Comparison of ENCODE assay signal across 32 cellular contexts in genomic region chr2:96447726-96448125, GRCh38. TPM values are rescaled to one million over a fixed set of nuclear protein-coding genes. Genes with fewer than 3 reads are reported as not detected.
"Had no signal": no experiment of that assay in that cellular context is flagged by ENCODE, and none has a peak within 500 bp of the region (broad histone marks: within the 10 kb centered on the region; RNA-seq: fewer than 3 reads in every experiment).

No MANE protein-coding gene starts in this region.

- H3K27me3 Mint-ChIP-seq: activated CD4-positive, alpha-beta T cell treated with anti-CD3 and anti-CD28 coated beads for 36 hours; activated naive CD8-positive, alpha-beta T cell; activated T-helper 17 cell treated with anti-CD3 and anti-CD28 coated beads, Interleukin-2, amount 50 U/mL, for 72 hours; central memory CD8-positive, alpha-beta T cell had no signal

- H3K27ac ChIP-seq: brain microvascular endothelial cell, coronary artery, dorsolateral prefrontal cortex, esophagus muscularis mucosa, foreskin keratinocyte, gastrocnemius medialis, heart right ventricle, hepatocyte had no signal

- H3K9me3 ChIP-seq: esophagus muscularis mucosa, gastrocnemius medialis had no signal

- DNase-seq: activated CD4-positive, alpha-beta memory T cell treated with anti-CD3 and anti-CD28 coated beads for 36 hours; activated CD4-positive, alpha-beta T cell treated with anti-CD3 and anti-CD28 coated beads for 36 hours; activated CD4-positive, alpha-beta T cell treated with anti-CD3 and anti-CD28 coated beads, Interleukin-2, amount 10 ng/mL, durations not matched to agents 24 days and 14 days; activated CD4-positive, CD25-positive, alpha-beta regulatory T cell; activated CD4-positive, CD25-positive, alpha-beta regulatory T cell treated with anti-CD3 and anti-CD28 coated beads, Interleukin-2, amount 50 U/mL, for 72 hours; activated CD8-positive, alpha-beta T cell treated with anti-CD3 and anti-CD28 coated beads, Interleukin-2, amount 10 ng/mL, durations not matched to agents 7 days and 5 days; activated effector memory CD4-positive, alpha-beta T cell treated with Interleukin-2 at 50 U/mL for 16 hours; activated gamma-delta T cell treated with Interleukin-2 at 50 U/mL for 16 hours; activated naive CD4-positive, alpha-beta T cell treated with anti-CD3 and anti-CD28 coated beads, Interleukin-2, amount 50 U/mL, for 16 hours; activated naive CD4-positive, alpha-beta T cell treated with Interleukin-2 at 50 U/mL for 16 hours; activated T-cell treated with anti-CD3 and anti-CD28 coated beads, Interleukin-2, amount 50 U/mL, for 4 hours; amniotic stem cell; anterior cingulate cortex; brain microvascular endothelial cell; dorsolateral prefrontal cortex; effector CD4-positive, alpha-beta T cell; effector memory CD8-positive, alpha-beta T cell; erythroblast; foreskin keratinocyte; gastrocnemius medialis; heart right ventricle; T-helper 2 cell had no signal

- H3K4me2 ChIP-seq: hepatocyte had no signal

- H3K4me3 ChIP-seq: coronary artery, dorsolateral prefrontal cortex, esophagus muscularis mucosa, gastrocnemius medialis, heart right ventricle, hepatocyte had no signal

- H3K4me1 Mint-ChIP-seq: activated CD4-positive, alpha-beta T cell treated with anti-CD3 and anti-CD28 coated beads for 36 hours; activated CD4-positive, alpha-beta T cell treated with anti-CD3 and anti-CD28 coated beads, Interleukin-2, amount 10 ng/mL, durations not matched to agents 24 days and 14 days; activated T-helper 17 cell treated with anti-CD3 and anti-CD28 coated beads, Interleukin-2, amount 50 U/mL, for 72 hours; central memory CD8-positive, alpha-beta T cell had no signal

- H2AFZ ChIP-seq: hepatocyte had no signal

- H3K36me3 Mint-ChIP-seq: activated CD4-positive, alpha-beta memory T cell treated with anti-CD3 and anti-CD28 coated beads for 36 hours; activated naive CD8-positive, alpha-beta T cell had no signal

- H3K27ac Mint-ChIP-seq: activated CD4-positive, alpha-beta memory T cell treated with anti-CD3 and anti-CD28 coated beads for 36 hours; activated CD4-positive, alpha-beta T cell treated with anti-CD3 and anti-CD28 coated beads for 36 hours; activated CD4-positive, alpha-beta T cell treated with anti-CD3 and anti-CD28 coated beads, Interleukin-2, amount 10 ng/mL, durations not matched to agents 24 days and 14 days; activated CD8-positive, alpha-beta T cell treated with anti-CD3 and anti-CD28 coated beads, Interleukin-2, amount 10 ng/mL, durations not matched to agents 7 days and 5 days; activated naive CD8-positive, alpha-beta T cell; activated T-helper 17 cell treated with anti-CD3 and anti-CD28 coated beads, Interleukin-2, amount 50 U/mL, for 72 hours; dendritic cell treated with granulocyte-macrophage colony-stimulating factor and Interleukin-4, amounts not matched to agents 40 ng/mL and 50 ng/mL, for 4 days; effector memory CD8-positive, alpha-beta T cell had no signal

- H3K79me2 ChIP-seq: hepatocyte had no signal

- H3K4me3 Mint-ChIP-seq: activated CD4-positive, alpha-beta memory T cell treated with anti-CD3 and anti-CD28 coated beads for 36 hours; activated CD4-positive, alpha-beta T cell treated with anti-CD3 and anti-CD28 coated beads for 36 hours; activated CD4-positive, alpha-beta T cell treated with anti-CD3 and anti-CD28 coated beads, Interleukin-2, amount 10 ng/mL, durations not matched to agents 24 days and 14 days; activated CD8-positive, alpha-beta T cell treated with anti-CD3 and anti-CD28 coated beads, Interleukin-2, amount 10 ng/mL, durations not matched to agents 7 days and 5 days; activated naive CD8-positive, alpha-beta T cell; activated T-cell treated with anti-CD3 and anti-CD28 coated beads, Interleukin-2, amount 50 U/mL, for 4 hours; activated T-helper 17 cell treated with anti-CD3 and anti-CD28 coated beads, Interleukin-2, amount 50 U/mL, for 72 hours; central memory CD8-positive, alpha-beta T cell; dendritic cell treated with granulocyte-macrophage colony-stimulating factor and Interleukin-4, amounts not matched to agents 40 ng/mL and 50 ng/mL, for 4 days; effector memory CD8-positive, alpha-beta T cell had no signal

- H3K4me1 ChIP-seq: esophagus muscularis mucosa, foreskin keratinocyte had no signal

- H3K9me3 Mint-ChIP-seq: activated CD4-positive, alpha-beta memory T cell treated with anti-CD3 and anti-CD28 coated beads for 36 hours; activated T-cell treated with anti-CD3 and anti-CD28 coated beads, Interleukin-2, amount 50 U/mL, for 4 hours; activated T-helper 17 cell treated with anti-CD3 and anti-CD28 coated beads, Interleukin-2, amount 50 U/mL, for 72 hours; central memory CD8-positive, alpha-beta T cell had no signal

- H3K36me3 ChIP-seq: brain microvascular endothelial cell, esophagus muscularis mucosa, gastrocnemius medialis, heart right ventricle had no signal

- H3K27me3 ChIP-seq: brain microvascular endothelial cell, dorsolateral prefrontal cortex, gastrocnemius medialis, heart right ventricle, hepatocyte had no signal

- ATAC-seq: activated CD4-positive, alpha-beta T cell treated with anti-CD3 and anti-CD28 coated beads for 36 hours; activated CD8-positive, alpha-beta T cell treated with anti-CD3 and anti-CD28 coated beads, Interleukin-2, amount 10 ng/mL, durations not matched to agents 7 days and 5 days; activated T-cell treated with anti-CD3 and anti-CD28 coated beads, Interleukin-2, amount 50 U/mL, for 4 hours; activated T-helper 17 cell treated with anti-CD3 and anti-CD28 coated beads, Interleukin-2, amount 50 U/mL, for 72 hours; effector memory CD8-positive, alpha-beta T cell; foreskin keratinocyte; gastrocnemius medialis; heart right ventricle had no signal

RNA-seq across cellular contexts. Expression of gene NEURL3, which starts 57.4 kb away (rescaled TPM):
- total RNA-seq: activated CD8-positive, alpha-beta T cell treated with anti-CD3 and anti-CD28 coated beads, Interleukin-2, amount 10 ng/mL, durations not matched to agents 7 days and 5 days; bronchial epithelial cell; cardiac septum; cerebellum; esophagus muscularis mucosa; foreskin keratinocyte; gastrocnemius medialis had no signal
- polyA plus RNA-seq: foreskin keratinocyte had no signal
